Comparison of ENCODE assay signal across 1 cellular context in the genomic region with DNA sequence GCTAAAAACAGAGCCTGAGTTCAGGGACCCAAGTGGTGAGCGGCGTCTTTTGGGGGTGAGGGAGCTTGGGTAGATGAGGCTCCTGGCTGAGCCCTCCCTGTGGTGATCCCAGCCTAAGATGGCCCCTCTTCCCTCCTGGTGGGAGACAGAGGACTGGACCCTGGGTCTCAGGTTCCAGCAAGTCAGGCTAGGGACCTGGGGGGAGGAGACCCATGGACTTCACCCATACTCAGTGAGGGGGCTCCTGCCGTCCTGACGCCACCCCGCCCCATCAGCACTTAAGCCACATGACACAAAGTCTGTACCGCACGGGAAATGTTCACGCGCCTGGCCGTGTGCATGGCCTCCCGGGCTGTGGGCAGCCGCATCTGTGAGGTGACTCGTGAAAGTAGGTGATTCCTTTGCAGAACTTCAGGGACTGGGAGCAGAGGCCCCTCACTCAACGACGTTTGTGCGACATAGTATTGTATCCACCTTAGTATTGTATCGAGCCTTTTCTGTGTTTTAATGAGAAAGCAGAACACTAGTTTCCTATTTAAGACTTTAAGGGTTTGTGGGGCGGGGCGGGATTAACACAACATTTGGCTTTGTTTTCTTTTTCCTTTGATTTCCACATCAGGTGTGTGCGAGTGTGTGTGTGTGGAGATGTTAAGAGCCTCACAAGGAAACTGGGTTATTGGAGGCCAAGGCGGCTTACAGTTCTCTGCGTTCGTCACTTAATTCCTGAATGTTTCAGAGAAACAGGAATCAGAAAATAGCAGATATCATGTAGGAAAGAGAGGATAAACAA.
A peak's percentile ranks its signal among the peaks of the same experiment; 100 is the strongest.
TF ChIP-seq lines count a peak whose summit lies in the region.

No MANE protein-coding gene starts in this region.

TF ChIP-seq in K562, 482 proteins besides CTCF, POLR2A, EP300 and RAD21 (continues in another document):
- TF ChIP-seq KLF10 (CRISPR knock-in tag; IDR thresholded peaks at IDR 0.05), result no peak
- TF ChIP-seq, protein P1, sequence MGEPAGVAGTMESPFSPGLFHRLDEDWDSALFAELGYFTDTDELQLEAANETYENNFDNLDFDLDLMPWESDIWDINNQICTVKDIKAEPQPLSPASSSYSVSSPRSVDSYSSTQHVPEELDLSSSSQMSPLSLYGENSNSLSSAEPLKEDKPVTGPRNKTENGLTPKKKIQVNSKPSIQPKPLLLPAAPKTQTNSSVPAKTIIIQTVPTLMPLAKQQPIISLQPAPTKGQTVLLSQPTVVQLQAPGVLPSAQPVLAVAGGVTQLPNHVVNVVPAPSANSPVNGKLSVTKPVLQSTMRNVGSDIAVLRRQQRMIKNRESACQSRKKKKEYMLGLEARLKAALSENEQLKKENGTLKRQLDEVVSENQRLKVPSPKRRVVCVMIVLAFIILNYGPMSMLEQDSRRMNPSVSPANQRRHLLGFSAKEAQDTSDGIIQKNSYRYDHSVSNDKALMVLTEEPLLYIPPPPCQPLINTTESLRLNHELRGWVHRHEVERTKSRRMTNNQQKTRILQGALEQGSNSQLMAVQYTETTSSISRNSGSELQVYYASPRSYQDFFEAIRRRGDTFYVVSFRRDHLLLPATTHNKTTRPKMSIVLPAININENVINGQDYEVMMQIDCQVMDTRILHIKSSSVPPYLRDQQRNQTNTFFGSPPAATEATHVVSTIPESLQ (CRISPR knock-in tag; IDR thresholded peaks at IDR 0.05), result no peak
- no peak for TF ChIP-seq SP2 (IDR thresholded peaks at IDR 0.05; ENCODE audit: extremely low read depth, low read depth, low read length, poor library complexity, severe bottlenecking)
- TF ChIP-seq, protein P2, sequence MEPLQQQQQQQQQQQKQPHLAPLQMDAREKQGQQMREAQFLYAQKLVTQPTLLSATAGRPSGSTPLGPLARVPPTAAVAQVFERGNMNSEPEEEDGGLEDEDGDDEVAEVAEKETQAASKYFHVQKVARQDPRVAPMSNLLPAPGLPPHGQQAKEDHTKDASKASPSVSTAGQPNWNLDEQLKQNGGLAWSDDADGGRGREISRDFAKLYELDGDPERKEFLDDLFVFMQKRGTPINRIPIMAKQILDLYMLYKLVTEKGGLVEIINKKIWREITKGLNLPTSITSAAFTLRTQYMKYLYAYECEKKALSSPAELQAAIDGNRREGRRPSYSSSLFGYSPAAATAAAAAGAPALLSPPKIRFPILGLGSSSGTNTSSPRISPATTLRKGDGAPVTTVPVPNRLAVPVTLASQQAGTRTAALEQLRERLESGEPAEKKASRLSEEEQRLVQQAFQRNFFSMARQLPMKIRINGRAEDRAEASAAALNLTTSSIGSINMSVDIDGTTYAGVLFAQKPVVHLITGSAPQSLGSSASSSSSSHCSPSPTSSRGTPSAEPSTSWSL (CRISPR knock-in tag; IDR thresholded peaks at IDR 0.05; ENCODE audit: borderline replicate concordance), result no peak
- no peak for TF ChIP-seq GTF2A2 (tag; IDR thresholded peaks at IDR 0.05)
- TF ChIP-seq BHLHE40 (IDR thresholded peaks at IDR 0.05; ENCODE audit: low read length), result peak; percentile 7; the same call in 1 of the 2 replicates
- TF ChIP-seq STAG1 (CRISPR knock-in tag; IDR thresholded peaks at IDR 0.05; ENCODE audit: borderline replicate concordance), result 0 out of 2 replicates have a peak, but pooled peaks have one; percentile 24
- TF ChIP-seq, protein P3, sequence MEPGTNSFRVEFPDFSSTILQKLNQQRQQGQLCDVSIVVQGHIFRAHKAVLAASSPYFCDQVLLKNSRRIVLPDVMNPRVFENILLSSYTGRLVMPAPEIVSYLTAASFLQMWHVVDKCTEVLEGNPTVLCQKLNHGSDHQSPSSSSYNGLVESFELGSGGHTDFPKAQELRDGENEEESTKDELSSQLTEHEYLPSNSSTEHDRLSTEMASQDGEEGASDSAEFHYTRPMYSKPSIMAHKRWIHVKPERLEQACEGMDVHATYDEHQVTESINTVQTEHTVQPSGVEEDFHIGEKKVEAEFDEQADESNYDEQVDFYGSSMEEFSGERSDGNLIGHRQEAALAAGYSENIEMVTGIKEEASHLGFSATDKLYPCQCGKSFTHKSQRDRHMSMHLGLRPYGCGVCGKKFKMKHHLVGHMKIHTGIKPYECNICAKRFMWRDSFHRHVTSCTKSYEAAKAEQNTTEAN (CRISPR knock-in tag; IDR thresholded peaks at IDR 0.05), result no peak
- TF ChIP-seq FOXK1 (CRISPR knock-in tag; IDR thresholded peaks at IDR 0.05; ENCODE audit: borderline replicate concordance), result no peak
- no peak for TF ChIP-seq HEY1 (CRISPR knock-in tag; IDR thresholded peaks at IDR 0.05; ENCODE audit: borderline replicate concordance)
- 0 out of 2 replicates have a peak, but pooled peaks have one; percentile 80 for TF ChIP-seq NR4A1 (CRISPR knock-in tag; IDR thresholded peaks at IDR 0.05)
- no peak for TF ChIP-seq NR4A1 (tag; IDR thresholded peaks at IDR 0.05)
- TF ChIP-seq YY1 (IDR thresholded peaks at IDR 0.05; ENCODE audit: borderline replicate concordance in 1 of 3, control insufficient read depth in 1 of 3, extremely low read depth in 1 of 3, insufficient read depth in 3 of 3, insufficient read length in 1 of 3, insufficient replicate concordance in 2 of 3, low read depth in 1 of 3, low read length in 2 of 3), result peak in 1 of 3 experiments; percentile 17
- peak; percentile 57 for TF ChIP-seq POLR2B (IDR thresholded peaks at IDR 0.05; ENCODE audit: low read depth, partially characterized antibody)
- TF ChIP-seq HNRNPLL (IDR thresholded peaks at IDR 0.05; ENCODE audit: low read depth, low read length, poor library complexity, severe bottlenecking), result peak; percentile 8
- TF ChIP-seq, protein P4, sequence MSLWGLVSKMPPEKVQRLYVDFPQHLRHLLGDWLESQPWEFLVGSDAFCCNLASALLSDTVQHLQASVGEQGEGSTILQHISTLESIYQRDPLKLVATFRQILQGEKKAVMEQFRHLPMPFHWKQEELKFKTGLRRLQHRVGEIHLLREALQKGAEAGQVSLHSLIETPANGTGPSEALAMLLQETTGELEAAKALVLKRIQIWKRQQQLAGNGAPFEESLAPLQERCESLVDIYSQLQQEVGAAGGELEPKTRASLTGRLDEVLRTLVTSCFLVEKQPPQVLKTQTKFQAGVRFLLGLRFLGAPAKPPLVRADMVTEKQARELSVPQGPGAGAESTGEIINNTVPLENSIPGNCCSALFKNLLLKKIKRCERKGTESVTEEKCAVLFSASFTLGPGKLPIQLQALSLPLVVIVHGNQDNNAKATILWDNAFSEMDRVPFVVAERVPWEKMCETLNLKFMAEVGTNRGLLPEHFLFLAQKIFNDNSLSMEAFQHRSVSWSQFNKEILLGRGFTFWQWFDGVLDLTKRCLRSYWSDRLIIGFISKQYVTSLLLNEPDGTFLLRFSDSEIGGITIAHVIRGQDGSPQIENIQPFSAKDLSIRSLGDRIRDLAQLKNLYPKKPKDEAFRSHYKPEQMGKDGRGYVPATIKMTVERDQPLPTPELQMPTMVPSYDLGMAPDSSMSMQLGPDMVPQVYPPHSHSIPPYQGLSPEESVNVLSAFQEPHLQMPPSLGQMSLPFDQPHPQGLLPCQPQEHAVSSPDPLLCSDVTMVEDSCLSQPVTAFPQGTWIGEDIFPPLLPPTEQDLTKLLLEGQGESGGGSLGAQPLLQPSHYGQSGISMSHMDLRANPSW (CRISPR knock-in tag; IDR thresholded peaks at IDR 0.05), result peak; percentile 73; the same call in 1 of the 2 replicates
- TF ChIP-seq ZNF77 (CRISPR knock-in tag; IDR thresholded peaks at IDR 0.05), result peak; percentile 71; the same call in 1 of the 2 replicates
- peak; percentile 39; the same call in 1 of the 2 replicates for TF ChIP-seq ZBTB7A (IDR thresholded peaks at IDR 0.05; ENCODE audit: borderline replicate concordance, control insufficient read depth, low read depth, low read length)
- TF ChIP-seq, protein P5, sequence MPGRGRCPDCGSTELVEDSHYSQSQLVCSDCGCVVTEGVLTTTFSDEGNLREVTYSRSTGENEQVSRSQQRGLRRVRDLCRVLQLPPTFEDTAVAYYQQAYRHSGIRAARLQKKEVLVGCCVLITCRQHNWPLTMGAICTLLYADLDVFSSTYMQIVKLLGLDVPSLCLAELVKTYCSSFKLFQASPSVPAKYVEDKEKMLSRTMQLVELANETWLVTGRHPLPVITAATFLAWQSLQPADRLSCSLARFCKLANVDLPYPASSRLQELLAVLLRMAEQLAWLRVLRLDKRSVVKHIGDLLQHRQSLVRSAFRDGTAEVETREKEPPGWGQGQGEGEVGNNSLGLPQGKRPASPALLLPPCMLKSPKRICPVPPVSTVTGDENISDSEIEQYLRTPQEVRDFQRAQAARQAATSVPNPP (IDR thresholded peaks at IDR 0.05; ENCODE audit: borderline replicate concordance, insufficient read depth, insufficient read length), result no peak
- TF ChIP-seq ZNF354B (CRISPR knock-in tag; IDR thresholded peaks at IDR 0.05), result no peak
- TF ChIP-seq TEAD4 (IDR thresholded peaks at IDR 0.05; ENCODE audit: low read length), result 0 out of 2 replicates have a peak, but pooled peaks have one; percentile 6
- peak; percentile 90 for TF ChIP-seq TEAD4 (CRISPR knock-in tag; IDR thresholded peaks at IDR 0.05; ENCODE audit: borderline replicate concordance)
- peak; percentile 12; the same call in 1 of the 2 replicates for TF ChIP-seq PML (IDR thresholded peaks at IDR 0.05; ENCODE audit: low read length)
- TF ChIP-seq, protein P6, sequence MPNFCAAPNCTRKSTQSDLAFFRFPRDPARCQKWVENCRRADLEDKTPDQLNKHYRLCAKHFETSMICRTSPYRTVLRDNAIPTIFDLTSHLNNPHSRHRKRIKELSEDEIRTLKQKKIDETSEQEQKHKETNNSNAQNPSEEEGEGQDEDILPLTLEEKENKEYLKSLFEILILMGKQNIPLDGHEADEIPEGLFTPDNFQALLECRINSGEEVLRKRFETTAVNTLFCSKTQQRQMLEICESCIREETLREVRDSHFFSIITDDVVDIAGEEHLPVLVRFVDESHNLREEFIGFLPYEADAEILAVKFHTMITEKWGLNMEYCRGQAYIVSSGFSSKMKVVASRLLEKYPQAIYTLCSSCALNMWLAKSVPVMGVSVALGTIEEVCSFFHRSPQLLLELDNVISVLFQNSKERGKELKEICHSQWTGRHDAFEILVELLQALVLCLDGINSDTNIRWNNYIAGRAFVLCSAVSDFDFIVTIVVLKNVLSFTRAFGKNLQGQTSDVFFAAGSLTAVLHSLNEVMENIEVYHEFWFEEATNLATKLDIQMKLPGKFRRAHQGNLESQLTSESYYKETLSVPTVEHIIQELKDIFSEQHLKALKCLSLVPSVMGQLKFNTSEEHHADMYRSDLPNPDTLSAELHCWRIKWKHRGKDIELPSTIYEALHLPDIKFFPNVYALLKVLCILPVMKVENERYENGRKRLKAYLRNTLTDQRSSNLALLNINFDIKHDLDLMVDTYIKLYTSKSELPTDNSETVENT (CRISPR knock-in tag; IDR thresholded peaks at IDR 0.05), result peak; percentile 64
- TF ChIP-seq PHB (CRISPR knock-in tag; IDR thresholded peaks at IDR 0.05), result 0 out of 2 replicates have a peak, but pooled peaks have one; percentile 37
- TF ChIP-seq, protein P7, sequence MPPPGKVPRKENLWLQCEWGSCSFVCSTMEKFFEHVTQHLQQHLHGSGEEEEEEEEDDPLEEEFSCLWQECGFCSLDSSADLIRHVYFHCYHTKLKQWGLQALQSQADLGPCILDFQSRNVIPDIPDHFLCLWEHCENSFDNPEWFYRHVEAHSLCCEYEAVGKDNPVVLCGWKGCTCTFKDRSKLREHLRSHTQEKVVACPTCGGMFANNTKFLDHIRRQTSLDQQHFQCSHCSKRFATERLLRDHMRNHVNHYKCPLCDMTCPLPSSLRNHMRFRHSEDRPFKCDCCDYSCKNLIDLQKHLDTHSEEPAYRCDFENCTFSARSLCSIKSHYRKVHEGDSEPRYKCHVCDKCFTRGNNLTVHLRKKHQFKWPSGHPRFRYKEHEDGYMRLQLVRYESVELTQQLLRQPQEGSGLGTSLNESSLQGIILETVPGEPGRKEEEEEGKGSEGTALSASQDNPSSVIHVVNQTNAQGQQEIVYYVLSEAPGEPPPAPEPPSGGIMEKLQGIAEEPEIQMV (tag; conservative IDR thresholded peaks at IDR 0.05; ENCODE audit: low read depth), result no peak
- TF ChIP-seq NR2C1 (IDR thresholded peaks at IDR 0.05), result no peak
- no peak for TF ChIP-seq NR2C1 (tag; IDR thresholded peaks at IDR 0.05)
- TF ChIP-seq PHB2 (IDR thresholded peaks at IDR 0.05; ENCODE audit: low read depth), result no peak
- TF ChIP-seq POLR2AphosphoS2 (IDR thresholded peaks at IDR 0.05; ENCODE audit: low read length), result peak; percentile 81; the same call in 1 of the 2 replicates
- no peak for TF ChIP-seq ZNF76 (CRISPR knock-in tag; IDR thresholded peaks at IDR 0.05; ENCODE audit: borderline replicate concordance)
- TF ChIP-seq, protein P8, sequence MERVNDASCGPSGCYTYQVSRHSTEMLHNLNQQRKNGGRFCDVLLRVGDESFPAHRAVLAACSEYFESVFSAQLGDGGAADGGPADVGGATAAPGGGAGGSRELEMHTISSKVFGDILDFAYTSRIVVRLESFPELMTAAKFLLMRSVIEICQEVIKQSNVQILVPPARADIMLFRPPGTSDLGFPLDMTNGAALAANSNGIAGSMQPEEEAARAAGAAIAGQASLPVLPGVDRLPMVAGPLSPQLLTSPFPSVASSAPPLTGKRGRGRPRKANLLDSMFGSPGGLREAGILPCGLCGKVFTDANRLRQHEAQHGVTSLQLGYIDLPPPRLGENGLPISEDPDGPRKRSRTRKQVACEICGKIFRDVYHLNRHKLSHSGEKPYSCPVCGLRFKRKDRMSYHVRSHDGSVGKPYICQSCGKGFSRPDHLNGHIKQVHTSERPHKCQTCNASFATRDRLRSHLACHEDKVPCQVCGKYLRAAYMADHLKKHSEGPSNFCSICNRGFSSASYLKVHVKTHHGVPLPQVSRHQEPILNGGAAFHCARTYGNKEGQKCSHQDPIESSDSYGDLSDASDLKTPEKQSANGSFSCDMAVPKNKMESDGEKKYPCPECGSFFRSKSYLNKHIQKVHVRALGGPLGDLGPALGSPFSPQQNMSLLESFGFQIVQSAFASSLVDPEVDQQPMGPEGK (CRISPR knock-in tag; IDR thresholded peaks at IDR 0.05; ENCODE audit: borderline replicate concordance), result 0 out of 2 replicates have a peak, but pooled peaks have one; percentile 50
- TF ChIP-seq, protein P9, sequence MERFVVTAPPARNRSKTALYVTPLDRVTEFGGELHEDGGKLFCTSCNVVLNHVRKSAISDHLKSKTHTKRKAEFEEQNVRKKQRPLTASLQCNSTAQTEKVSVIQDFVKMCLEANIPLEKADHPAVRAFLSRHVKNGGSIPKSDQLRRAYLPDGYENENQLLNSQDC (CRISPR knock-in tag; IDR thresholded peaks at IDR 0.05), result peak; percentile 30; the same call in 1 of the 2 replicates
- 0 out of 2 replicates have a peak, but pooled peaks have one; percentile 29 for TF ChIP-seq KLF13 (tag; IDR thresholded peaks at IDR 0.05; ENCODE audit: borderline replicate concordance, low read depth)
- TF ChIP-seq, protein P10, sequence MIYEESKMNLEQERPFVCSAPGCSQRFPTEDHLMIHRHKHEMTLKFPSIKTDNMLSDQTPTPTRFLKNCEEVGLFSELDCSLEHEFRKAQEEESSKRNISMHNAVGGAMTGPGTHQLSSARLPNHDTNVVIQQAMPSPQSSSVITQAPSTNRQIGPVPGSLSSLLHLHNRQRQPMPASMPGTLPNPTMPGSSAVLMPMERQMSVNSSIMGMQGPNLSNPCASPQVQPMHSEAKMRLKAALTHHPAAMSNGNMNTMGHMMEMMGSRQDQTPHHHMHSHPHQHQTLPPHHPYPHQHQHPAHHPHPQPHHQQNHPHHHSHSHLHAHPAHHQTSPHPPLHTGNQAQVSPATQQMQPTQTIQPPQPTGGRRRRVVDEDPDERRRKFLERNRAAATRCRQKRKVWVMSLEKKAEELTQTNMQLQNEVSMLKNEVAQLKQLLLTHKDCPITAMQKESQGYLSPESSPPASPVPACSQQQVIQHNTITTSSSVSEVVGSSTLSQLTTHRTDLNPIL (CRISPR knock-in tag; IDR thresholded peaks at IDR 0.05), result no peak
